In genomic region chr15:68524753-68525584, GRCh38 we compare ENCODE assay signal across 14 cellular contexts. TPM values are rescaled to one million over a fixed set of nuclear protein-coding genes. Genes with fewer than 3 reads are reported as not detected.
DNase-seq lines count a peak whose midpoint lies in the region; ATAC-seq and TF ChIP-seq lines count a peak whose summit lies in the region.
"Had no signal": no experiment of that assay in that cellular context is flagged by ENCODE, and none has a peak within 500 bp of the region (broad histone marks: within the 10 kb centered on the region; RNA-seq: fewer than 3 reads in every experiment).

No MANE protein-coding gene starts in this region.

- H3K4me3 ChIP-seq in breast epithelium (no peak overlapping the region), ascending aorta (no peak overlapping the region), vagina (no peak overlapping the region), thyroid gland (replicated peaks in 1 of 3) (no peak overlapping the region)

- no peaks in the 10 kb centered on the region for H3K4me1 Mint-ChIP-seq in MCF 10A (ENCODE audit: insufficient read depth, unreplicated experiment)
- peaks cover 11 to 12% of the 10 kb centered on the region in 2 donors for H3K4me1 Mint-ChIP-seq in natural killer cell treated with Interleukin-12 subunit alpha and Interleukin-12 subunit beta and Interleukin-15 and Interleukin-18, amount 100 ng/mL, for 72 hours (ENCODE audit: low read depth in 2 of 2)

- no peak overlapping the region for H3K4me3 Mint-ChIP-seq in MCF 10A (ENCODE audit: unreplicated experiment)
- no peak overlapping the region for H3K4me3 Mint-ChIP-seq in natural killer cell treated with Interleukin-12 subunit alpha and Interleukin-12 subunit beta and Interleukin-15 and Interleukin-18, amount 100 ng/mL, for 72 hours
- H3K4me3 Mint-ChIP-seq: activated CD4-positive, alpha-beta memory T cell treated with anti-CD3 and anti-CD28 coated beads for 36 hours had no signal

- H3K4me1 ChIP-seq in breast epithelium (no peaks in the 10 kb centered on the region), ascending aorta (peaks cover 0 to 11% of the 10 kb centered on the region in 2 donors), vagina (peaks cover 12% of the 10 kb centered on the region), thyroid gland (no peaks in the 10 kb centered on the region)
- H3K4me1 ChIP-seq: parathyroid adenoma had no signal

- no peaks in the 10 kb centered on the region for H3K9me3 ChIP-seq in breast epithelium
- no peaks in the 10 kb centered on the region for H3K9me3 ChIP-seq in ascending aorta
- H3K9me3 ChIP-seq in vagina: no peaks in the 10 kb centered on the region
- H3K9me3 ChIP-seq in thyroid gland: no peaks in the 10 kb centered on the region

- 73 to 78% methylated on average over 4 of the region's 4 CpGs for WGBS in thyroid gland, 2 donors

- CTCF ChIA-PET in MCF 10A (lab: Yijun Ruan, JAX): interaction anchor here (0.6 to 2.2 kb wide), 7 partner anchors 25 to 493 kb away, joined by 3 to 6 read pairs (median 3); no protein-coding TSS in a partner anchor

- H3K36me3 ChIP-seq in breast epithelium (no peaks in the 10 kb centered on the region), ascending aorta (no peaks in the 10 kb centered on the region), vagina (no peaks in the 10 kb centered on the region), thyroid gland (no peaks in the 10 kb centered on the region)

- H3K27ac Mint-ChIP-seq in MCF 10A (ENCODE audit: low read depth, unreplicated experiment): no peak overlapping the region
- H3K27ac Mint-ChIP-seq in natural killer cell treated with Interleukin-12 subunit alpha and Interleukin-12 subunit beta and Interleukin-15 and Interleukin-18, amount 100 ng/mL, for 72 hours: no peak overlapping the region
- H3K27ac Mint-ChIP-seq: activated CD4-positive, alpha-beta memory T cell treated with anti-CD3 and anti-CD28 coated beads for 36 hours had no signal

- POLR2A ChIA-PET in MCF 10A (lab: Yijun Ruan, JAX): interaction anchor here (0.6 kb wide), 1 partner anchor 35 kb away, joined by 3 read pairs; no protein-coding TSS in a partner anchor

- TF ChIP-seq CTCF in breast epithelium (IDR thresholded peaks at IDR 0.05) (no peak), MCF 10A (IDR thresholded peaks at IDR 0.05; ENCODE audit: unreplicated experiment) (no peak), ascending aorta (IDR thresholded peaks at IDR 0.05) (no peak), vagina (IDR thresholded peaks at IDR 0.05) (no peak), thyroid gland (IDR thresholded peaks at IDR 0.05) (no peak)

- H3K36me3 Mint-ChIP-seq in MCF 10A (ENCODE audit: insufficient read depth, unreplicated experiment): no peaks in the 10 kb centered on the region
- H3K36me3 Mint-ChIP-seq in natural killer cell treated with Interleukin-12 subunit alpha and Interleukin-12 subunit beta and Interleukin-15 and Interleukin-18, amount 100 ng/mL, for 72 hours: no peaks in the 10 kb centered on the region
- H3K36me3 Mint-ChIP-seq: activated CD4-positive, alpha-beta memory T cell treated with anti-CD3 and anti-CD28 coated beads for 36 hours had no signal

- no TSS peak for BruUV-seq in MCF 10A (replicated peaks; lab: Mats Ljungman, UMichigan)

- H3K9me3 Mint-ChIP-seq in MCF 10A (ENCODE audit: unreplicated experiment): no peaks in the 10 kb centered on the region
- no peaks in the 10 kb centered on the region for H3K9me3 Mint-ChIP-seq in natural killer cell treated with Interleukin-12 subunit alpha and Interleukin-12 subunit beta and Interleukin-15 and Interleukin-18, amount 100 ng/mL, for 72 hours
- H3K9me3 Mint-ChIP-seq: activated CD4-positive, alpha-beta memory T cell treated with anti-CD3 and anti-CD28 coated beads for 36 hours had no signal

- peak overlapping the region; percentile 37 to 45 for H3K27ac ChIP-seq in breast epithelium
- H3K27ac ChIP-seq in ascending aorta: peak overlapping the region; percentile 55 to 57
- peak overlapping the region; percentile 51 for H3K27ac ChIP-seq in vagina
- H3K27ac ChIP-seq in thyroid gland: peak overlapping the region in 1 of 3 donors; percentile 3
- H3K27ac ChIP-seq: parathyroid adenoma had no signal

- H3K27me3 Mint-ChIP-seq in MCF 10A (ENCODE audit: insufficient read depth, unreplicated experiment): peaks cover 21% of the 10 kb centered on the region
- H3K27me3 Mint-ChIP-seq in natural killer cell treated with Interleukin-12 subunit alpha and Interleukin-12 subunit beta and Interleukin-15 and Interleukin-18, amount 100 ng/mL, for 72 hours: peaks cover 27 to 46% of the 10 kb centered on the region in 2 donors

- ATAC-seq in natural killer cell treated with Interleukin-12 subunit alpha and Interleukin-12 subunit beta and Interleukin-15 and Interleukin-18, amount 100 ng/mL, for 72 hours: no peak

- no peaks in the 10 kb centered on the region for H3K27me3 ChIP-seq in breast epithelium
- H3K27me3 ChIP-seq in ascending aorta: no peaks in the 10 kb centered on the region
- H3K27me3 ChIP-seq in vagina: no peaks in the 10 kb centered on the region
- H3K27me3 ChIP-seq in thyroid gland: no peaks in the 10 kb centered on the region

- TF ChIP-seq POLR2A in breast epithelium (IDR thresholded peaks at IDR 0.05): no peak
- no peak for TF ChIP-seq POLR2A in vagina (IDR thresholded peaks at IDR 0.05)
- TF ChIP-seq POLR2A in thyroid gland (IDR thresholded peaks at IDR 0.05): no peak

- intact Hi-C loops in breast epithelium (cut with DNase I; ENCODE audit: low total_unique reads): no loop called here
- intact Hi-C loops in MCF 10A (cut with micrococcal nuclease): no loop called here
- intact Hi-C loops in ascending aorta (cut with DNase I): no loop called here
- intact Hi-C loops in vagina (cut with DNase I): no loop called here
- intact Hi-C loops in thyroid gland (cut with DNase I): no loop called here

- DNase-seq in breast epithelium (ENCODE audit: low spot score in 2 of 2): no peak
- no peak for DNase-seq in MCF 10A (ENCODE audit: unreplicated experiment)
- no peak for DNase-seq in ascending aorta (ENCODE audit: low spot score in 2 of 2)
- peak; percentile 49 for DNase-seq in hepatic stellate cell (ENCODE audit: low spot score)
- DNase-seq in vagina (ENCODE audit: extremely low spot score in 2 of 2): peak in 1 of 2 donors; percentile 87
- no peak for DNase-seq in NCI-H1105 treated with DMSO at 0.1 percent for 48 hours (lab: John Stamatoyannopoulos, UW)
- no peak for DNase-seq in thyroid gland
- DNase-seq in natural killer cell treated with Interleukin-12 subunit alpha and Interleukin-12 subunit beta and Interleukin-15 and Interleukin-18, amount 100 ng/mL, for 72 hours (ENCODE audit: low spot score): no peak
- DNase-seq: 8988T; activated CD4-positive, alpha-beta memory T cell treated with anti-CD3 and anti-CD28 coated beads for 36 hours; DND-41; NCI-H2171 treated with DMSO at 0.1 percent for 48 hours; substantia nigra had no signal

RNA-seq across cellular contexts. Expression of gene CORO2B, which starts 53.8 kb away (rescaled TPM):
- total RNA-seq in breast epithelium (10 to 100 TPM in 1 of 3 donors, 1 to 10 TPM in 2; 2.9 to 11.2 (median 3.5) TPM), MCF 10A (2022) (0.47 and 0.79 TPM in 2 replicates), ascending aorta (11.0 TPM), vagina (4.7 TPM), thyroid gland (1 to 10 TPM; 3.1 to 9.6 (median 8.6) TPM)
- total RNA-seq in natural killer cell treated with Interleukin-12 subunit alpha and Interleukin-12 subunit beta and Interleukin-15 and Interleukin-18, amount 100 ng/mL, for 72 hours: not detected
